ENCODE assay signal across 1 cellular context in the genomic region with DNA sequence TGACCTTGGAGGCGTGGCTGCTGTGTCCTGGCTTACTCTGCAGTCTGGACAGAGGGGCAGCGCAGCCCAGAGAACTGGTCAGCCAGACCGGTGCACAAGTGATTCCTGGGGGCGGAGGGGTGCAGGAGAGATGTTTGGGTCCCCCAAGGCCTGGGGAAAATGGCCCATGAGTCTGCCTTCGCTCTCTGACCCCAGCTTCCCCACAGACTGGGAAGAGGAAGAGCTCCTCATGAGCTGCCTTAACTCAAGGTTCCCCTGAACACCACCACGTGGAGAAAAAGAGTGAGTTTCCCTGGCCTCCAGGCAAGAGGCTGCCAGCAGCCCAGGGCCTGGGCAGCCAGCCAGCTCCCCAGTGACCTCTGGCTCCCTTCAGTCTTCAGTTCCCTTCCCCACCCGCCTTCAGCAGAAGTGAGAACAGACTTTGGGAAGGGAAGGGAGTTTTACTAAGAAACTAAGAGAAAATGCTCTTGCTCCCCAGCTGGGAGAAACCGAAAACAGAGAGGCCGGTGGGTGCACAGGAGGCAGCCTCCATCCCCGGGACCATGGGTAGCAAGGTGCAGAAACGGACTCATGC.
A peak's percentile ranks its signal among the peaks of the same experiment; 100 is the strongest.
TF ChIP-seq lines count a peak whose summit lies in the region.

No MANE protein-coding gene starts in this region.

TF ChIP-seq in liver, 16 proteins besides CTCF, POLR2A, EP300 and RAD21 (continued from another document):
- TF ChIP-seq, protein P1, sequence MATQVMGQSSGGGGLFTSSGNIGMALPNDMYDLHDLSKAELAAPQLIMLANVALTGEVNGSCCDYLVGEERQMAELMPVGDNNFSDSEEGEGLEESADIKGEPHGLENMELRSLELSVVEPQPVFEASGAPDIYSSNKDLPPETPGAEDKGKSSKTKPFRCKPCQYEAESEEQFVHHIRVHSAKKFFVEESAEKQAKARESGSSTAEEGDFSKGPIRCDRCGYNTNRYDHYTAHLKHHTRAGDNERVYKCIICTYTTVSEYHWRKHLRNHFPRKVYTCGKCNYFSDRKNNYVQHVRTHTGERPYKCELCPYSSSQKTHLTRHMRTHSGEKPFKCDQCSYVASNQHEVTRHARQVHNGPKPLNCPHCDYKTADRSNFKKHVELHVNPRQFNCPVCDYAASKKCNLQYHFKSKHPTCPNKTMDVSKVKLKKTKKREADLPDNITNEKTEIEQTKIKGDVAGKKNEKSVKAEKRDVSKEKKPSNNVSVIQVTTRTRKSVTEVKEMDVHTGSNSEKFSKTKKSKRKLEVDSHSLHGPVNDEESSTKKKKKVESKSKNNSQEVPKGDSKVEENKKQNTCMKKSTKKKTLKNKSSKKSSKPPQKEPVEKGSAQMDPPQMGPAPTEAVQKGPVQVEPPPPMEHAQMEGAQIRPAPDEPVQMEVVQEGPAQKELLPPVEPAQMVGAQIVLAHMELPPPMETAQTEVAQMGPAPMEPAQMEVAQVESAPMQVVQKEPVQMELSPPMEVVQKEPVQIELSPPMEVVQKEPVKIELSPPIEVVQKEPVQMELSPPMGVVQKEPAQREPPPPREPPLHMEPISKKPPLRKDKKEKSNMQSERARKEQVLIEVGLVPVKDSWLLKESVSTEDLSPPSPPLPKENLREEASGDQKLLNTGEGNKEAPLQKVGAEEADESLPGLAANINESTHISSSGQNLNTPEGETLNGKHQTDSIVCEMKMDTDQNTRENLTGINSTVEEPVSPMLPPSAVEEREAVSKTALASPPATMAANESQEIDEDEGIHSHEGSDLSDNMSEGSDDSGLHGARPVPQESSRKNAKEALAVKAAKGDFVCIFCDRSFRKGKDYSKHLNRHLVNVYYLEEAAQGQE (IDR thresholded peaks at IDR 0.05): no peak
- TF ChIP-seq, protein P2, sequence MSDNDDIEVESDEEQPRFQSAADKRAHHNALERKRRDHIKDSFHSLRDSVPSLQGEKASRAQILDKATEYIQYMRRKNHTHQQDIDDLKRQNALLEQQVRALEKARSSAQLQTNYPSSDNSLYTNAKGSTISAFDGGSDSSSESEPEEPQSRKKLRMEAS (IDR thresholded peaks at IDR 0.05): peak; percentile 67
- TF ChIP-seq SP1 (IDR thresholded peaks at IDR 0.05) (peak; percentile 55), YY1 (IDR thresholded peaks at IDR 0.05) (peak; percentile 12), RXRA (IDR thresholded peaks at IDR 0.05) (peak; percentile 21 to 33), NR2F2 (IDR thresholded peaks at IDR 0.05) (peak; percentile 96)
